ENCODE assay signal across 19 cellular contexts in the genomic region with DNA sequence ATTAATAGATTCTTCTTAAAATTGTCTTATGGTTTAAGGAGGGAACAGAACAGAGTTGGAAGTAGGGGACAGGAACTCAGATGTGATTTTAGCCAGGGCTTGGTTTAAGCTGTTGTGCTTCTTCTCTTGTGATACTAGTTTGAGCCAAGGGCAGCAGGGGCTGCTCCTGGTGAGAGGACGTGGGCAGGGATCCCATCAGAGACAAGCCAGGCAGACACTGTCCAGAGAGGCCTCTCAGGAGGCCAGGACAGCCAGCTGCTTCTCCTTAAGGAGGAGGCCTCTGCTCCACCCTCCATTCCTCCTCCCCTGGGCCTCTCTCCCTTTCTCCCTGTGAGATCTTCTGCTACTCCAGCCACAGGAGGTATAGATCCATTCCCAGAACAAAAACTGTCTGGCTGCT.
DNase-seq lines count a peak whose midpoint lies in the region; ATAC-seq and TF ChIP-seq lines count a peak whose summit lies in the region.
"Had no signal": no experiment of that assay in that cellular context is flagged by ENCODE, and none has a peak within 500 bp of the region (broad histone marks: within the 10 kb centered on the region; RNA-seq: fewer than 3 reads in every experiment).

No MANE protein-coding gene starts in this region.

- POLR2A ChIA-PET in naive thymus-derived CD4-positive, alpha-beta T cell (lab: Charles Lee), result interaction anchor here (1.4 kb wide), 1 partner anchor 54 kb away, joined by 4 read pairs; no protein-coding TSS in a partner anchor

- intact Hi-C loops in natural killer cell (cut with micrococcal nuclease), result no loop called here
- intact Hi-C loops in naive thymus-derived CD4-positive, alpha-beta T cell (cut with micrococcal nuclease), result no loop called here

- TF ChIP-seq CTCF in natural killer cell (IDR thresholded peaks at IDR 0.05), result no peak
- no peak for TF ChIP-seq CTCF in fibroblast of villous mesenchyme (IDR thresholded peaks at IDR 0.05; ENCODE audit: insufficient read depth, low read depth, low read length)

- no peaks in the 10 kb centered on the region for H3K27me3 ChIP-seq in naive thymus-derived CD4-positive, alpha-beta T cell (ENCODE audit: control insufficient read depth in 2 of 2, insufficient read depth in 2 of 2, low read length in 2 of 2)

- CTCF ChIA-PET in naive thymus-derived CD4-positive, alpha-beta T cell (lab: Charles Lee), result no interaction called here

- H3K4me3 Mint-ChIP-seq in natural killer cell treated with Interleukin-12 subunit alpha and Interleukin-12 subunit beta and Interleukin-15 and Interleukin-18, amount 100 ng/mL, for 72 hours, result no peak overlapping the region
- no peak overlapping the region for H3K4me3 Mint-ChIP-seq in natural killer cell
- H3K4me3 Mint-ChIP-seq in naive thymus-derived CD4-positive, alpha-beta T cell, result peak overlapping the region in 2 of 10 donors; percentile 14 to 25

- no peak overlapping the region for H3K4me3 ChIP-seq in fibroblast of villous mesenchyme (ENCODE audit: low read depth, low read length)
- no peak overlapping the region for H3K4me3 ChIP-seq in naive thymus-derived CD4-positive, alpha-beta T cell (ENCODE audit: low read length)
- H3K4me3 ChIP-seq: GM23248, HAP-1, K562, SK-N-MC had no signal

- peaks cover 43 to 61% of the 10 kb centered on the region in 2 donors for H3K4me1 ChIP-seq in naive thymus-derived CD4-positive, alpha-beta T cell (ENCODE audit: control insufficient read depth in 2 of 2, insufficient read depth in 2 of 2, low read length in 2 of 2)
- H3K4me1 ChIP-seq: HAP-1 had no signal

- H3K27ac Mint-ChIP-seq in natural killer cell treated with Interleukin-12 subunit alpha and Interleukin-12 subunit beta and Interleukin-15 and Interleukin-18, amount 100 ng/mL, for 72 hours, result peak overlapping the region; percentile 43 to 72
- no peak overlapping the region for H3K27ac Mint-ChIP-seq in natural killer cell
- H3K27ac Mint-ChIP-seq in naive thymus-derived CD4-positive, alpha-beta T cell, result peak overlapping the region in 6 of 9 donors; percentile 19 to 80 (median 70)

- no peak for DNase-seq in natural killer cell treated with Interleukin-12 subunit alpha and Interleukin-12 subunit beta and Interleukin-15 and Interleukin-18, amount 100 ng/mL, for 72 hours (ENCODE audit: low spot score)
- DNase-seq in natural killer cell (no peak), fibroblast of villous mesenchyme (ENCODE audit: low read depth) (peak; percentile 25), NCI-H82 treated with DMSO at 0.1 percent for 48 hours (lab: John Stamatoyannopoulos, UW; ENCODE audit: unreplicated experiment) (no peak), C1 segment of cervical spinal cord (lab: John Stamatoyannopoulos, UW) (no peak), hypothalamus (lab: John Stamatoyannopoulos, UW) (no peak)
- DNase-seq in naive thymus-derived CD4-positive, alpha-beta T cell, result no peak
- DNase-seq: DND-41, GM23248, NCI-H1105 treated with DMSO at 0.1 percent for 48 hours, NCI-H1694, NCI-H510A, NCI-H748 treated with DMSO at 0.1 percent for 48 hours, Right ventricle myocardium superior had no signal

- H3K36me3 Mint-ChIP-seq in natural killer cell treated with Interleukin-12 subunit alpha and Interleukin-12 subunit beta and Interleukin-15 and Interleukin-18, amount 100 ng/mL, for 72 hours, result no peaks in the 10 kb centered on the region
- H3K36me3 Mint-ChIP-seq in natural killer cell, result no peaks in the 10 kb centered on the region
- H3K36me3 Mint-ChIP-seq in naive thymus-derived CD4-positive, alpha-beta T cell, result peaks cover 0 to 3% (median 0%) of the 10 kb centered on the region in 5 donors

- H3K9me3 ChIP-seq in naive thymus-derived CD4-positive, alpha-beta T cell (ENCODE audit: control insufficient read depth in 2 of 3, low read length in 3 of 3), result no peaks in the 10 kb centered on the region
- H3K9me3 ChIP-seq: HAP-1 had no signal

- no peak for ATAC-seq in natural killer cell treated with Interleukin-12 subunit alpha and Interleukin-12 subunit beta and Interleukin-15 and Interleukin-18, amount 100 ng/mL, for 72 hours
- ATAC-seq in natural killer cell, result no peak
- ATAC-seq in naive thymus-derived CD4-positive, alpha-beta T cell, result no peak
- no peak for ATAC-seq in HG03280 (IDR thresholded peaks at IDR 0.05; ENCODE audit: unreplicated experiment)
- ATAC-seq: K562 had no signal

- H3K4me1 Mint-ChIP-seq in natural killer cell treated with Interleukin-12 subunit alpha and Interleukin-12 subunit beta and Interleukin-15 and Interleukin-18, amount 100 ng/mL, for 72 hours (ENCODE audit: low read depth in 2 of 2), result peaks cover 42 to 58% of the 10 kb centered on the region in 2 donors
- peaks cover 54 to 58% of the 10 kb centered on the region in 2 donors for H3K4me1 Mint-ChIP-seq in natural killer cell
- peaks cover 33 to 85% (median 72%) of the 10 kb centered on the region in 7 donors for H3K4me1 Mint-ChIP-seq in naive thymus-derived CD4-positive, alpha-beta T cell

- H3K27me3 Mint-ChIP-seq in natural killer cell treated with Interleukin-12 subunit alpha and Interleukin-12 subunit beta and Interleukin-15 and Interleukin-18, amount 100 ng/mL, for 72 hours, result peaks cover 10 to 14% of the 10 kb centered on the region in 2 donors
- peaks cover 28 to 31% of the 10 kb centered on the region in 2 donors for H3K27me3 Mint-ChIP-seq in natural killer cell (ENCODE audit: low read depth in 2 of 2)
- H3K27me3 Mint-ChIP-seq in naive thymus-derived CD4-positive, alpha-beta T cell, result peaks cover 0 to 5% (median 0%) of the 10 kb centered on the region in 5 donors

- no peak overlapping the region for H3K27ac ChIP-seq in naive thymus-derived CD4-positive, alpha-beta T cell (ENCODE audit: low read depth, low read length)
- H3K27ac ChIP-seq: C4-2B, GM23248, SK-N-MC had no signal

- H3K9me3 Mint-ChIP-seq in natural killer cell treated with Interleukin-12 subunit alpha and Interleukin-12 subunit beta and Interleukin-15 and Interleukin-18, amount 100 ng/mL, for 72 hours, result no peaks in the 10 kb centered on the region
- no peaks in the 10 kb centered on the region for H3K9me3 Mint-ChIP-seq in natural killer cell
- H3K9me3 Mint-ChIP-seq in naive thymus-derived CD4-positive, alpha-beta T cell, result peaks cover 0 to 1% (median 0%) of the 10 kb centered on the region in 11 donors

- H3K36me3 ChIP-seq in naive thymus-derived CD4-positive, alpha-beta T cell (ENCODE audit: control insufficient read depth in 2 of 3, insufficient read depth in 3 of 3, low read length in 3 of 3), result no peaks in the 10 kb centered on the region
- H3K36me3 ChIP-seq: HAP-1 had no signal

Comparison
In these comparisons a context has a peak if more than half of its experiments do, and no peak if none do; other contexts are left out.
1. H3K27ac Mint-ChIP-seq: peak in natural killer cell treated with Interleukin-12 subunit alpha and Interleukin-12 subunit beta and Interleukin-15 and Interleukin-18, amount 100 ng/mL, for 72 hours (2 of 2) and naive thymus-derived CD4-positive, alpha-beta T cell (6 of 9); none in natural killer cell (0 of 2).